Comparison of ENCODE assay signal across 10 cellular contexts in genomic region chr10:74871595-74872382, GRCh38. TPM values are rescaled to one million over a fixed set of nuclear protein-coding genes. Genes with fewer than 3 reads are reported as not detected.
DNase-seq lines count a peak whose midpoint lies in the region; ATAC-seq and TF ChIP-seq lines count a peak whose summit lies in the region.
"Had no signal": no experiment of that assay in that cellular context is flagged by ENCODE, and none has a peak within 500 bp of the region (broad histone marks: within the 10 kb centered on the region; RNA-seq: fewer than 3 reads in every experiment).

No MANE protein-coding gene starts in this region.

- no peaks in the 10 kb centered on the region for H3K36me3 Mint-ChIP-seq in nephron progenitor cell (ENCODE audit: low read depth)

- no peaks in the 10 kb centered on the region for H3K9me3 Mint-ChIP-seq in nephron progenitor cell
- H3K9me3 Mint-ChIP-seq: neural crest cell had no signal

- no peak overlapping the region for H3K4me2 ChIP-seq in OCI-LY1 (ENCODE audit: low read length)

- peaks cover 3% of the 10 kb centered on the region for H3K27me3 Mint-ChIP-seq in nephron progenitor cell (ENCODE audit: low read depth, poor library complexity)

- peaks cover 43% of the 10 kb centered on the region for H3K4me1 ChIP-seq in OCI-LY1 (ENCODE audit: insufficient read depth, low read length, severe bottlenecking)
- peaks cover 44% of the 10 kb centered on the region for H3K4me1 ChIP-seq in left ventricle myocardium inferior

- H3K27ac ChIP-seq in OCI-LY1 (ENCODE audit: low read depth, low read length, poor library complexity, severe bottlenecking) (peak overlapping the region; percentile 3), left ventricle myocardium inferior (replicated peaks) (no peak overlapping the region)
- H3K27ac ChIP-seq: 22Rv1 had no signal

- H3K9me2 ChIP-seq in OCI-LY1 (ENCODE audit: low read depth, low read length) = no peaks in the 10 kb centered on the region

- no peak overlapping the region; the same call in 1 of the 2 replicates for H3K9ac ChIP-seq in OCI-LY1 (ENCODE audit: low read length)

- intact Hi-C loops in left ventricle myocardium inferior (cut with micrococcal nuclease) = no loop called here

- H3K9me3 ChIP-seq in OCI-LY1 (ENCODE audit: low read length) (no peaks in the 10 kb centered on the region), left ventricle myocardium inferior (replicated peaks) (no peaks in the 10 kb centered on the region)

- H3K27ac Mint-ChIP-seq in nephron progenitor cell = peak overlapping the region; percentile 74

- H3K36me3 ChIP-seq in OCI-LY1 (ENCODE audit: insufficient read depth, low read length) (no peaks in the 10 kb centered on the region; the same call in 1 of the 2 replicates), left ventricle myocardium inferior (no peaks in the 10 kb centered on the region)

- no peaks in the 10 kb centered on the region for H3F3A ChIP-seq in OCI-LY1 (ENCODE audit: insufficient read depth, low read length)

- no peak overlapping the region for H3K4me3 Mint-ChIP-seq in nephron progenitor cell
- H3K4me3 Mint-ChIP-seq: neural crest cell had no signal

- peak; percentile 94 for ATAC-seq in HG02610 (IDR thresholded peaks at IDR 0.05; ENCODE audit: unreplicated experiment)
- ATAC-seq in HG03097 (IDR thresholded peaks at IDR 0.05; ENCODE audit: low FRiP score, unreplicated experiment) = no peak

- H3K27me3 ChIP-seq in OCI-LY1 (ENCODE audit: insufficient read depth, low read length) (no peaks in the 10 kb centered on the region), left ventricle myocardium inferior (ENCODE audit: low read depth) (no peaks in the 10 kb centered on the region)

- no peak for TF ChIP-seq CTCF in OCI-LY1 (IDR thresholded peaks at IDR 0.05; ENCODE audit: low read length)
- TF ChIP-seq CTCF in nephron progenitor cell (IDR thresholded peaks at IDR 0.05) = no peak
- no peak for TF ChIP-seq CTCF in left ventricle myocardium inferior (IDR thresholded peaks at IDR 0.05; ENCODE audit: borderline replicate concordance)

- H3K4me3 ChIP-seq in OCI-LY1 (ENCODE audit: low read depth, low read length, poor library complexity, severe bottlenecking) (no peak overlapping the region), left ventricle myocardium inferior (no peak overlapping the region)

- H3K4me1 Mint-ChIP-seq in nephron progenitor cell = peaks cover 22% of the 10 kb centered on the region

- H2AFZ ChIP-seq in OCI-LY1 (ENCODE audit: low read length) = no peak overlapping the region

- H4K20me1 ChIP-seq in OCI-LY1 (ENCODE audit: insufficient read depth, low read length) = no peaks in the 10 kb centered on the region

- DNase-seq in NCI-H82 (lab: John Stamatoyannopoulos, UW) (peak; percentile 38), NCI-H82 treated with DMSO at 0.1 percent for 48 hours (lab: John Stamatoyannopoulos, UW; ENCODE audit: unreplicated experiment) (no peak), nephron progenitor cell (no peak), NCI-H2171 (lab: John Stamatoyannopoulos, UW) (no peak), left ventricle myocardium inferior (no peak)

- peaks cover 59% of the 10 kb centered on the region for H3K79me2 ChIP-seq in OCI-LY1 (ENCODE audit: insufficient read depth, low read length)

RNA-seq across cellular contexts. Expression of gene KAT6B, which starts 45.4 kb away (rescaled TPM):
- total RNA-seq in left ventricle myocardium inferior = 41.0 TPM
